8 cellular contexts compared by ENCODE assay signal in the genomic region with DNA sequence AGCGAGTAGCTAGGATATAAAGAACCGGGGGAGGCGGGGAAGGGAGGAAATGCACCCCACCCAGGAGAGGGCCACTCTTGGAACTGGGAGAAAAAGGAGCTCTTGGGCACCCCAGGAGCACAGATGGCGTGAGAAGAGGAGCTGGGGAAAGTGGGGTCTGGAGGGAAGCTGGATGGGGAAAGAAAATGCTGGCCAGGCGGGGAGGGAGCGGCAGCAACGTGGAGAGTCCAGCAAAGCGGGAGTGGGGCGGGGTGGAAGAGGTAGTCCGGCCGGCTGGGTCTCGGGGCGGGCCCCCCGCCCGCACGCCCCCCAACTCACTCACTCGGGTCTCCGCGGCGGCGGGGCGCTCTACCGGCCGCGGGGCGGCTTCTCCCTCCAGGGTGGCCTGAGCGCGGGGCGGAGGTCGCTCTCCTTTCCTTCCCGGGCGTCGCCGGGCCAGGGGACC. TPM values are rescaled to one million over a fixed set of nuclear protein-coding genes. Genes with fewer than 3 reads are reported as not detected.
A peak's percentile ranks its signal among the peaks of the same experiment; 100 is the strongest.
DNase-seq lines count a peak whose midpoint lies in the region; ATAC-seq and TF ChIP-seq lines count a peak whose summit lies in the region.

No MANE protein-coding gene starts in this region.

- peaks cover 6% of the 10 kb centered on the region for H3K4me1 ChIP-seq in endodermal cell (ENCODE audit: control insufficient read depth, insufficient read depth, low read length)

- H4K20me1 ChIP-seq in SU-DHL-6 (ENCODE audit: low read depth, low read length), result no peaks in the 10 kb centered on the region

- H3K4me1 Mint-ChIP-seq in endodermal cell, result peaks cover 13% of the 10 kb centered on the region
- peaks cover 33 to 49% (median 47%) of the 10 kb centered on the region in 3 donors for H3K4me1 Mint-ChIP-seq in naive B cell

- peak overlapping the region; percentile 98 for H3K4me3 ChIP-seq in SU-DHL-6 (ENCODE audit: insufficient read depth, low read length, poor library complexity, severe bottlenecking)
- H3K4me3 ChIP-seq in endodermal cell (ENCODE audit: low read length), result peak overlapping the region; percentile 97

- TF ChIP-seq CTCF in SU-DHL-6 (IDR thresholded peaks at IDR 0.05; ENCODE audit: insufficient read depth, low read length, poor library complexity, severe bottlenecking) (peak; percentile 9), endodermal cell (conservative IDR thresholded peaks at IDR 0.05) (no peak)

- no peaks in the 10 kb centered on the region for H3K27me3 ChIP-seq in SU-DHL-6 (ENCODE audit: low read length)
- no peaks in the 10 kb centered on the region for H3K27me3 ChIP-seq in endodermal cell (ENCODE audit: control insufficient read depth, insufficient read depth, low read length, poor library complexity, severe bottlenecking)

- H3K27ac Mint-ChIP-seq in endodermal cell (peak overlapping the region; percentile 99), naive B cell (peak overlapping the region; percentile 94 to 99 (median 99))

- H2AFZ ChIP-seq in SU-DHL-6 (ENCODE audit: low read depth, low read length, severe bottlenecking), result peak overlapping the region; percentile 29

- no peaks in the 10 kb centered on the region for H3K27me3 Mint-ChIP-seq in endodermal cell (ENCODE audit: insufficient read depth)
- H3K27me3 Mint-ChIP-seq in naive B cell, result no peaks in the 10 kb centered on the region

- no peaks in the 10 kb centered on the region for H3K9me2 ChIP-seq in SU-DHL-6 (replicated peaks; ENCODE audit: insufficient read depth, low read length)

- H3K4me3 Mint-ChIP-seq in endodermal cell (peak overlapping the region; percentile 99), naive B cell (peak overlapping the region; percentile 84 to 100 (median 93))

- H3K9me3 Mint-ChIP-seq in endodermal cell (no peaks in the 10 kb centered on the region), naive B cell (no peaks in the 10 kb centered on the region)

- ATAC-seq in naive B cell (ENCODE audit: low read depth in 2 of 2) (no peak), GM21717 (IDR thresholded peaks at IDR 0.05; ENCODE audit: unreplicated experiment) (no peak)

- peaks cover 31% of the 10 kb centered on the region for H3K36me3 Mint-ChIP-seq in endodermal cell (ENCODE audit: low read depth)
- no peaks in the 10 kb centered on the region for H3K36me3 Mint-ChIP-seq in naive B cell

- H3F3A ChIP-seq in SU-DHL-6 (ENCODE audit: insufficient read depth), result peaks cover 45% of the 10 kb centered on the region

- H3K27ac ChIP-seq in SU-DHL-6 (ENCODE audit: low read depth, low read length), result peak overlapping the region; percentile 92
- peak overlapping the region; percentile 56 for H3K27ac ChIP-seq in endodermal cell (ENCODE audit: low read depth, low read length)

- no peaks in the 10 kb centered on the region for H3K9me3 ChIP-seq in SU-DHL-6 (ENCODE audit: insufficient read depth, low read length)
- H3K9me3 ChIP-seq in endodermal cell (ENCODE audit: control insufficient read depth, low read length), result no peaks in the 10 kb centered on the region

- 0% methylated on average over 34 of the region's 34 CpGs; no CpG with 5 or more reads in 1 of the 2 experiments for WGBS in endodermal cell (ENCODE audit: insufficient coverage in 1 of 2, insufficient read length in 1 of 2), 2 experiments

- H3K36me3 ChIP-seq in SU-DHL-6 (ENCODE audit: low read length), result no peaks in the 10 kb centered on the region
- H3K36me3 ChIP-seq in endodermal cell (ENCODE audit: control insufficient read depth, insufficient read depth, low read length), result peaks cover 20% of the 10 kb centered on the region

- peak overlapping the region; percentile 99 for H3K4me2 ChIP-seq in SU-DHL-6 (ENCODE audit: low read depth, low read length, poor library complexity, severe bottlenecking)

- peak overlapping the region; percentile 92 for H3K9ac ChIP-seq in SU-DHL-6 (ENCODE audit: low read length)
- H3K9ac ChIP-seq in endodermal cell (ENCODE audit: extremely low read depth, low read length, poor library complexity, severe bottlenecking), result peak overlapping the region; percentile 99

- H3K79me2 ChIP-seq in SU-DHL-6 (ENCODE audit: insufficient read depth, low read length), result peaks cover 54% of the 10 kb centered on the region

- DNase-seq in DMS 273 (lab: John Stamatoyannopoulos, UW; ENCODE audit: unreplicated experiment) (peak; percentile 55), DMS 273 treated with DMSO at 0.1 percent for 48 hours (lab: John Stamatoyannopoulos, UW) (no peak), endodermal cell (peak; percentile 67), naive B cell (no peak), DMS153 (lab: John Stamatoyannopoulos, UW) (no peak), EL (no peak)

RNA-seq across cellular contexts. Expression of a gene that starts 0.5 kb away (rescaled TPM):
- total RNA-seq in endodermal cell, result 10 to 100 TPM; 51.2 to 57.9 TPM
- 33.8 TPM for polyA plus RNA-seq in endodermal cell (2013, experiment 1 of 2)
- 31.5 TPM for polyA plus RNA-seq in endodermal cell (2013, experiment 2 of 2)
- 10 to 100 TPM; 14.0 to 24.0 (median 22.2) TPM for polyA plus RNA-seq in naive B cell (ENCODE audit: low read depth in 6 of 6)

RNA-seq across cellular contexts. Expression of a gene that starts 22.4 kb away (rescaled TPM):
- total RNA-seq in endodermal cell, result 10 to 100 TPM; 71.0 to 80.8 TPM
- polyA plus RNA-seq in endodermal cell (2013, experiment 1 of 2), result 75.1 TPM
- 69.4 TPM for polyA plus RNA-seq in endodermal cell (2013, experiment 2 of 2)
- 10 to 100 TPM; 20.5 to 34.2 (median 26.7) TPM for polyA plus RNA-seq in naive B cell (ENCODE audit: low read depth in 6 of 6)

RNA-seq across cellular contexts. Expression of a gene that starts 22.8 kb away (rescaled TPM):
- 10 to 100 TPM; 69.0 to 82.3 TPM for total RNA-seq in endodermal cell
- polyA plus RNA-seq in endodermal cell (2013, experiment 1 of 2), result 63.0 TPM
- 59.0 TPM for polyA plus RNA-seq in endodermal cell (2013, experiment 2 of 2)
- 100 to 1,000 TPM in 3 of 6 donors, 10 to 100 TPM in 3; 88.9 to 124 (median 106) TPM for polyA plus RNA-seq in naive B cell (ENCODE audit: low read depth in 6 of 6)

Comparison
In these comparisons a context has a peak if more than half of its experiments do, and no peak if none do; other contexts are left out.
1. DNase-seq: peak in DMS 273 (single experiment) and endodermal cell (single experiment); none in DMS 273 treated with DMSO at 0.1 percent for 48 hours (single experiment), naive B cell (single experiment), DMS153 (single experiment) and EL (single experiment).